28 cellular contexts compared by ENCODE assay signal in the genomic region with DNA sequence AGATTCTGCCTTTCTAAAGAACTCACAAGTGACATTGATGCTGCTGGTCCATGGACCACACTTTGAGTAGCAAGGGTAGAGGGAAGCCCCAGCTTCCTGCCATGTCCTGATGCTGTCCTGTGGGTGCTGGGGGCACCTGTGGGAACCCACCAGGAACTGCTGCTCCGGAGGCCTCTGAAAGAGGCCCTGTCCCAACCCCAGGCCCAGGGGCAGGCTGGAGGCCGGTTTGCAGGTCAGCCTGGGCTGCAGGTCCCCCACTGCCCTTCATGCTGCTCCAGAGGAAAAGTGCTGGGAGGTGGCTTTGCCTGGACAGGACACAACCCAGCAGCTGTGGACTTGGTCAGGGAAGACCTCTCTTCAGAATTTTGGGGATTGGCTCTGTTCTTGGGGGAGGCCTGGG. TPM values are rescaled to one million over a fixed set of nuclear protein-coding genes. Genes with fewer than 3 reads are reported as not detected.
"Had no signal": no experiment of that assay in that cellular context is flagged by ENCODE, and none has a peak within 500 bp of the region (broad histone marks: within the 10 kb centered on the region; RNA-seq: fewer than 3 reads in every experiment).

No MANE protein-coding gene starts in this region.

- H3K9me3 ChIP-seq: gastrocnemius medialis, left ventricle myocardium inferior, stomach, thyroid gland, vagina had no signal

- H3K4me1 ChIP-seq: gastrocnemius medialis, left ventricle myocardium inferior, parathyroid adenoma, stomach, thyroid gland, vagina had no signal

- H3K27me3 ChIP-seq: thyroid gland, vagina had no signal

- H3K27ac Mint-ChIP-seq: memory B cell; natural killer cell; progenitor cell of endocrine pancreas; stimulated activated effector memory CD8-positive, alpha-beta T cell treated with anti-CD3 and anti-CD28 coated beads, Interleukin-12 subunit alpha, Interleukin-12 subunit beta, amount 100 ng/mL, for 72 hours had no signal

- H3K79me2 ChIP-seq: parathyroid adenoma had no signal

- H3K9me3 Mint-ChIP-seq: natural killer cell; stimulated activated effector memory CD8-positive, alpha-beta T cell treated with anti-CD3 and anti-CD28 coated beads, Interleukin-12 subunit alpha, Interleukin-12 subunit beta, amount 100 ng/mL, for 72 hours had no signal

- H3K36me3 Mint-ChIP-seq: memory B cell; natural killer cell; stimulated activated effector memory CD8-positive, alpha-beta T cell treated with anti-CD3 and anti-CD28 coated beads, Interleukin-12 subunit alpha, Interleukin-12 subunit beta, amount 100 ng/mL, for 72 hours had no signal

- H3K36me3 ChIP-seq: gastrocnemius medialis, left ventricle myocardium inferior, stomach, thyroid gland, vagina had no signal

- DNase-seq: effector memory CD4-positive, alpha-beta T cell; gastrocnemius medialis; head of caudate nucleus; left colon; left ventricle myocardium inferior; natural killer cell; occipital lobe; stimulated activated CD4-positive, alpha-beta T cell treated with anti-CD3 and anti-CD28 coated beads, Interleukin-2, amount 100 ng/mL, for 24 hours; stimulated activated CD4-positive, alpha-beta T cell treated with anti-CD3 and anti-CD28 coated beads, Interleukin-4, amount 100 ng/mL, for 24 hours; stimulated activated naive CD4-positive, alpha-beta T cell treated with Interleukin-2 at 50 U/mL for 16 hours; stomach had no signal

- H3K4me3 ChIP-seq: coronary artery, gastrocnemius medialis, left ventricle myocardium inferior, lung, smooth muscle cell, stomach, thyroid gland, vagina had no signal

- H2AFZ ChIP-seq: parathyroid adenoma had no signal

- H3K27ac ChIP-seq: coronary artery, gastrocnemius medialis, left ventricle myocardium inferior, parathyroid adenoma, stomach, thyroid gland, vagina had no signal

- H3K9ac ChIP-seq: parathyroid adenoma had no signal

- H3K4me2 ChIP-seq: smooth muscle cell had no signal

- FAIRE-seq: endometrium had no signal

- H3K4me3 Mint-ChIP-seq: memory B cell; natural killer cell; stimulated activated effector memory CD8-positive, alpha-beta T cell treated with anti-CD3 and anti-CD28 coated beads, Interleukin-12 subunit alpha, Interleukin-12 subunit beta, amount 100 ng/mL, for 72 hours had no signal

- ATAC-seq: gastrocnemius medialis; left colon; natural killer cell; sciatic nerve; stimulated activated effector memory CD8-positive, alpha-beta T cell treated with anti-CD3 and anti-CD28 coated beads, Interleukin-12 subunit alpha, Interleukin-12 subunit beta, amount 100 ng/mL, for 72 hours had no signal

- H3K4me1 Mint-ChIP-seq: memory B cell; natural killer cell; stimulated activated effector memory CD8-positive, alpha-beta T cell treated with anti-CD3 and anti-CD28 coated beads, Interleukin-12 subunit alpha, Interleukin-12 subunit beta, amount 100 ng/mL, for 72 hours had no signal

RNA-seq across cellular contexts. Expression of gene SLC22A11, which starts 9.6 kb away (rescaled TPM):
- total RNA-seq: dermis blood vessel endothelial cell, gastrocnemius medialis, glomerular endothelial cell, left ventricle myocardium inferior, lung, mononuclear cell, natural killer cell, occipital lobe, progenitor cell of endocrine pancreas, sciatic nerve, smooth muscle cell, stomach, subcutaneous adipose tissue, temporal lobe, thyroid gland had no signal

RNA-seq across cellular contexts. Expression of gene SLC22A12, which starts 44.8 kb away (rescaled TPM):
- total RNA-seq: dermis blood vessel endothelial cell, gastrocnemius medialis, glomerular endothelial cell, left colon, left ventricle myocardium inferior, lung, mononuclear cell, natural killer cell, occipital lobe, progenitor cell of endocrine pancreas, sciatic nerve, smooth muscle cell, stomach, subcutaneous adipose tissue, temporal lobe, thyroid gland, ureter, vagina had no signal
